9 cellular contexts compared by ENCODE assay signal in genomic region chr19:35902870-35903475, GRCh38. TPM values are rescaled to one million over a fixed set of nuclear protein-coding genes. Genes with fewer than 3 reads are reported as not detected.
DNase-seq lines count a peak whose midpoint lies in the region; ATAC-seq lines count a peak whose summit lies in the region.
"Had no signal": no experiment of that assay in that cellular context is flagged by ENCODE, and none has a peak within 500 bp of the region (broad histone marks: within the 10 kb centered on the region; RNA-seq: fewer than 3 reads in every experiment).

No MANE protein-coding gene starts in this region.

- H3K4me3 Mint-ChIP-seq in activated CD4-positive, alpha-beta T cell treated with anti-CD3 and anti-CD28 coated beads, Interleukin-2, amount 10 ng/mL, durations not matched to agents 7 days and 5 days = peak overlapping the region; percentile 95
- peak overlapping the region; percentile 88 for H3K4me3 Mint-ChIP-seq in activated T-helper 1 cell treated with anti-CD3 and anti-CD28 coated beads, Interleukin-12 subunit alpha, Interleukin-12 subunit beta, Interleukin-2, Interleukin-4 antibody, amounts not matched to agents 30 ng/mL and 10 ng/mL and 1 ng/mL, durations not matched to agents 14 hours and 24 hours and 36 hours

- H3K27me3 ChIP-seq in iPS-18a (ENCODE audit: control insufficient read depth, insufficient read depth, low read length) = peaks cover 13% of the 10 kb centered on the region
- no peaks in the 10 kb centered on the region for H3K27me3 ChIP-seq in subcutaneous abdominal adipose tissue (ENCODE audit: control insufficient read depth in 5 of 5, insufficient read depth in 4 of 5, low read length in 5 of 5)

- POLR2A ChIA-PET in activated CD4-positive, alpha-beta T cell treated with anti-CD3 and anti-CD28 coated beads, Interleukin-2, amount 10 ng/mL, durations not matched to agents 7 days and 5 days (lab: Charles Lee) = no interaction called here

- CTCF ChIA-PET in activated CD4-positive, alpha-beta T cell treated with anti-CD3 and anti-CD28 coated beads, Interleukin-2, amount 10 ng/mL, durations not matched to agents 7 days and 5 days (lab: Charles Lee) = interaction anchor here (1.0 to 2.5 kb wide), 3 partner anchors 10 to 28 kb away, joined by 3 to 9 read pairs (median 3); no protein-coding TSS in a partner anchor

- ATAC-seq in HG03521 (IDR thresholded peaks at IDR 0.05; ENCODE audit: unreplicated experiment) (no peak), HG03025 (IDR thresholded peaks at IDR 0.05; ENCODE audit: low FRiP score, unreplicated experiment) (no peak)

- H3K4me1 ChIP-seq in iPS-18a (ENCODE audit: control insufficient read depth, low read depth, low read length) (no peaks in the 10 kb centered on the region), subcutaneous abdominal adipose tissue (ENCODE audit: control insufficient read depth in 5 of 5, insufficient read depth in 5 of 5, low read length in 5 of 5) (peaks cover 2 to 72% (median 53%) of the 10 kb centered on the region in 5 donors)

- peak overlapping the region; percentile 46 for H3K4me3 ChIP-seq in iPS-18a (ENCODE audit: low read length)
- peak overlapping the region; percentile 28 to 53 (median 49) for H3K4me3 ChIP-seq in subcutaneous abdominal adipose tissue (ENCODE audit: low read depth in 1 of 5, low read length in 5 of 5)

- H3K36me3 Mint-ChIP-seq in activated CD4-positive, alpha-beta T cell treated with anti-CD3 and anti-CD28 coated beads, Interleukin-2, amount 10 ng/mL, durations not matched to agents 7 days and 5 days (ENCODE audit: low read depth) = peaks cover 30% of the 10 kb centered on the region
- peaks cover 9% of the 10 kb centered on the region for H3K36me3 Mint-ChIP-seq in activated T-helper 1 cell treated with anti-CD3 and anti-CD28 coated beads, Interleukin-12 subunit alpha, Interleukin-12 subunit beta, Interleukin-2, Interleukin-4 antibody, amounts not matched to agents 30 ng/mL and 10 ng/mL and 1 ng/mL, durations not matched to agents 14 hours and 24 hours and 36 hours (ENCODE audit: low read depth)

- no peak for DNase-seq in activated CD4-positive, alpha-beta T cell treated with anti-CD3 and anti-CD28 coated beads, Interleukin-2, amount 10 ng/mL, durations not matched to agents 7 days and 5 days
- DNase-seq in activated CD4-positive, alpha-beta T cell treated with anti-CD3 and anti-CD28 coated beads for 48 hours = no peak
- DNase-seq in activated T-helper 1 cell treated with anti-CD3 and anti-CD28 coated beads, Interleukin-12 subunit alpha, Interleukin-12 subunit beta, Interleukin-2, Interleukin-4 antibody, amounts not matched to agents 30 ng/mL and 10 ng/mL and 1 ng/mL, durations not matched to agents 14 hours and 24 hours and 36 hours (ENCODE audit: low spot score) = no peak
- DNase-seq in globus pallidus (ENCODE audit: low spot score) = no peak

- no peaks in the 10 kb centered on the region for H3K27me3 Mint-ChIP-seq in activated CD4-positive, alpha-beta T cell treated with anti-CD3 and anti-CD28 coated beads, Interleukin-2, amount 10 ng/mL, durations not matched to agents 7 days and 5 days
- no peaks in the 10 kb centered on the region for H3K27me3 Mint-ChIP-seq in activated T-helper 1 cell treated with anti-CD3 and anti-CD28 coated beads, Interleukin-12 subunit alpha, Interleukin-12 subunit beta, Interleukin-2, Interleukin-4 antibody, amounts not matched to agents 30 ng/mL and 10 ng/mL and 1 ng/mL, durations not matched to agents 14 hours and 24 hours and 36 hours (ENCODE audit: insufficient read depth)

- H3K9ac ChIP-seq in iPS-18a (ENCODE audit: low read length) = peak overlapping the region; percentile 14
- H3K9ac ChIP-seq in subcutaneous abdominal adipose tissue (ENCODE audit: low read length in 5 of 5) = peak overlapping the region in 3 of 5 donors; percentile 20 to 52 (median 45)

- H3K27ac Mint-ChIP-seq in activated CD4-positive, alpha-beta T cell treated with anti-CD3 and anti-CD28 coated beads, Interleukin-2, amount 10 ng/mL, durations not matched to agents 7 days and 5 days = peak overlapping the region; percentile 97
- H3K27ac Mint-ChIP-seq in activated T-helper 1 cell treated with anti-CD3 and anti-CD28 coated beads, Interleukin-12 subunit alpha, Interleukin-12 subunit beta, Interleukin-2, Interleukin-4 antibody, amounts not matched to agents 30 ng/mL and 10 ng/mL and 1 ng/mL, durations not matched to agents 14 hours and 24 hours and 36 hours = peak overlapping the region; percentile 90

- H3K36me3 ChIP-seq in iPS-18a (ENCODE audit: control insufficient read depth, low read depth, low read length) (no peaks in the 10 kb centered on the region), subcutaneous abdominal adipose tissue (ENCODE audit: control insufficient read depth in 5 of 5, insufficient read depth in 5 of 5, low read length in 5 of 5) (peaks cover 0 to 5% (median 0%) of the 10 kb centered on the region in 5 donors)

- H3K9me3 ChIP-seq in iPS-18a (ENCODE audit: control insufficient read depth, low read depth, low read length) (no peaks in the 10 kb centered on the region), subcutaneous abdominal adipose tissue (ENCODE audit: control insufficient read depth in 5 of 5, low read length in 5 of 5) (no peaks in the 10 kb centered on the region)

- intact Hi-C loops in activated T-helper 1 cell treated with anti-CD3 and anti-CD28 coated beads, Interleukin-12 subunit alpha, Interleukin-12 subunit beta, Interleukin-2, Interleukin-4 antibody, amounts not matched to agents 30 ng/mL and 10 ng/mL and 1 ng/mL, durations not matched to agents 14 hours and 24 hours and 36 hours (cut with micrococcal nuclease) = loop anchor here (1.0 to 5.0 kb wide), 4 partner anchors 34 to 256 kb away; partner anchors contain the start of genes ALKBH6, COX6B1 and SDHAF1

- H3K27ac ChIP-seq in iPS-18a (ENCODE audit: low read length) (no peak overlapping the region), subcutaneous abdominal adipose tissue (ENCODE audit: low read depth, low read length) (peak overlapping the region; percentile 30)

- H3K9me3 Mint-ChIP-seq in activated CD4-positive, alpha-beta T cell treated with anti-CD3 and anti-CD28 coated beads, Interleukin-2, amount 10 ng/mL, durations not matched to agents 7 days and 5 days = no peaks in the 10 kb centered on the region
- no peaks in the 10 kb centered on the region for H3K9me3 Mint-ChIP-seq in activated T-helper 1 cell treated with anti-CD3 and anti-CD28 coated beads, Interleukin-12 subunit alpha, Interleukin-12 subunit beta, Interleukin-2, Interleukin-4 antibody, amounts not matched to agents 30 ng/mL and 10 ng/mL and 1 ng/mL, durations not matched to agents 14 hours and 24 hours and 36 hours

- peaks cover 49% of the 10 kb centered on the region for H3K4me1 Mint-ChIP-seq in activated CD4-positive, alpha-beta T cell treated with anti-CD3 and anti-CD28 coated beads, Interleukin-2, amount 10 ng/mL, durations not matched to agents 7 days and 5 days
- peaks cover 35% of the 10 kb centered on the region for H3K4me1 Mint-ChIP-seq in activated T-helper 1 cell treated with anti-CD3 and anti-CD28 coated beads, Interleukin-12 subunit alpha, Interleukin-12 subunit beta, Interleukin-2, Interleukin-4 antibody, amounts not matched to agents 30 ng/mL and 10 ng/mL and 1 ng/mL, durations not matched to agents 14 hours and 24 hours and 36 hours (ENCODE audit: low read depth)

RNA-seq across cellular contexts. Expression of gene HCST, which starts 0.6 kb away (rescaled TPM):
- 100 to 1,000 TPM; 117 to 137 TPM for total RNA-seq in activated CD4-positive, alpha-beta T cell treated with anti-CD3 and anti-CD28 coated beads, Interleukin-2, amount 10 ng/mL, durations not matched to agents 7 days and 5 days
- 58.5 and 62.2 TPM in 2 replicates for total RNA-seq in activated T-helper 1 cell treated with anti-CD3 and anti-CD28 coated beads, Interleukin-12 subunit alpha, Interleukin-12 subunit beta, Interleukin-2, Interleukin-4 antibody, amounts not matched to agents 30 ng/mL and 10 ng/mL and 1 ng/mL, durations not matched to agents 14 hours and 24 hours and 36 hours

RNA-seq across cellular contexts. Expression of gene NFKBID, which starts 2.6 kb away (rescaled TPM):
- total RNA-seq in activated CD4-positive, alpha-beta T cell treated with anti-CD3 and anti-CD28 coated beads, Interleukin-2, amount 10 ng/mL, durations not matched to agents 7 days and 5 days = 10 to 100 TPM; 36.9 to 47.5 TPM
- 163 and 164 TPM in 2 replicates for total RNA-seq in activated T-helper 1 cell treated with anti-CD3 and anti-CD28 coated beads, Interleukin-12 subunit alpha, Interleukin-12 subunit beta, Interleukin-2, Interleukin-4 antibody, amounts not matched to agents 30 ng/mL and 10 ng/mL and 1 ng/mL, durations not matched to agents 14 hours and 24 hours and 36 hours

RNA-seq across cellular contexts. Expression of gene TYROBP, which starts 5.1 kb away (rescaled TPM):
- not detected for total RNA-seq in activated CD4-positive, alpha-beta T cell treated with anti-CD3 and anti-CD28 coated beads, Interleukin-2, amount 10 ng/mL, durations not matched to agents 7 days and 5 days
- not detected in 2 replicates for total RNA-seq in activated T-helper 1 cell treated with anti-CD3 and anti-CD28 coated beads, Interleukin-12 subunit alpha, Interleukin-12 subunit beta, Interleukin-2, Interleukin-4 antibody, amounts not matched to agents 30 ng/mL and 10 ng/mL and 1 ng/mL, durations not matched to agents 14 hours and 24 hours and 36 hours
- total RNA-seq: RPMI7951 had no signal

RNA-seq across cellular contexts. Expression of gene LRFN3, which starts 33.2 kb away (rescaled TPM):
- 10 to 100 TPM; 12.3 to 13.5 TPM for total RNA-seq in activated CD4-positive, alpha-beta T cell treated with anti-CD3 and anti-CD28 coated beads, Interleukin-2, amount 10 ng/mL, durations not matched to agents 7 days and 5 days
- total RNA-seq in activated T-helper 1 cell treated with anti-CD3 and anti-CD28 coated beads, Interleukin-12 subunit alpha, Interleukin-12 subunit beta, Interleukin-2, Interleukin-4 antibody, amounts not matched to agents 30 ng/mL and 10 ng/mL and 1 ng/mL, durations not matched to agents 14 hours and 24 hours and 36 hours = 11.6 and 13.6 TPM in 2 replicates

RNA-seq across cellular contexts. Expression of gene APLP1, which starts 34.6 kb away (rescaled TPM):
- total RNA-seq in activated CD4-positive, alpha-beta T cell treated with anti-CD3 and anti-CD28 coated beads, Interleukin-2, amount 10 ng/mL, durations not matched to agents 7 days and 5 days = under 1 TPM; 0.42 to 0.79 TPM
- 2.3 and 2.4 TPM in 2 replicates for total RNA-seq in activated T-helper 1 cell treated with anti-CD3 and anti-CD28 coated beads, Interleukin-12 subunit alpha, Interleukin-12 subunit beta, Interleukin-2, Interleukin-4 antibody, amounts not matched to agents 30 ng/mL and 10 ng/mL and 1 ng/mL, durations not matched to agents 14 hours and 24 hours and 36 hours
